In genomic region chr2:76678358-76679024, GRCh38 we compare ENCODE assay signal across 1 cellular context.
TF ChIP-seq lines count a peak whose summit lies in the region.

No MANE protein-coding gene starts in this region.

TF ChIP-seq in WTC11, 78 proteins besides CTCF, POLR2A, EP300 and RAD21:
- TF ChIP-seq, protein P1, sequence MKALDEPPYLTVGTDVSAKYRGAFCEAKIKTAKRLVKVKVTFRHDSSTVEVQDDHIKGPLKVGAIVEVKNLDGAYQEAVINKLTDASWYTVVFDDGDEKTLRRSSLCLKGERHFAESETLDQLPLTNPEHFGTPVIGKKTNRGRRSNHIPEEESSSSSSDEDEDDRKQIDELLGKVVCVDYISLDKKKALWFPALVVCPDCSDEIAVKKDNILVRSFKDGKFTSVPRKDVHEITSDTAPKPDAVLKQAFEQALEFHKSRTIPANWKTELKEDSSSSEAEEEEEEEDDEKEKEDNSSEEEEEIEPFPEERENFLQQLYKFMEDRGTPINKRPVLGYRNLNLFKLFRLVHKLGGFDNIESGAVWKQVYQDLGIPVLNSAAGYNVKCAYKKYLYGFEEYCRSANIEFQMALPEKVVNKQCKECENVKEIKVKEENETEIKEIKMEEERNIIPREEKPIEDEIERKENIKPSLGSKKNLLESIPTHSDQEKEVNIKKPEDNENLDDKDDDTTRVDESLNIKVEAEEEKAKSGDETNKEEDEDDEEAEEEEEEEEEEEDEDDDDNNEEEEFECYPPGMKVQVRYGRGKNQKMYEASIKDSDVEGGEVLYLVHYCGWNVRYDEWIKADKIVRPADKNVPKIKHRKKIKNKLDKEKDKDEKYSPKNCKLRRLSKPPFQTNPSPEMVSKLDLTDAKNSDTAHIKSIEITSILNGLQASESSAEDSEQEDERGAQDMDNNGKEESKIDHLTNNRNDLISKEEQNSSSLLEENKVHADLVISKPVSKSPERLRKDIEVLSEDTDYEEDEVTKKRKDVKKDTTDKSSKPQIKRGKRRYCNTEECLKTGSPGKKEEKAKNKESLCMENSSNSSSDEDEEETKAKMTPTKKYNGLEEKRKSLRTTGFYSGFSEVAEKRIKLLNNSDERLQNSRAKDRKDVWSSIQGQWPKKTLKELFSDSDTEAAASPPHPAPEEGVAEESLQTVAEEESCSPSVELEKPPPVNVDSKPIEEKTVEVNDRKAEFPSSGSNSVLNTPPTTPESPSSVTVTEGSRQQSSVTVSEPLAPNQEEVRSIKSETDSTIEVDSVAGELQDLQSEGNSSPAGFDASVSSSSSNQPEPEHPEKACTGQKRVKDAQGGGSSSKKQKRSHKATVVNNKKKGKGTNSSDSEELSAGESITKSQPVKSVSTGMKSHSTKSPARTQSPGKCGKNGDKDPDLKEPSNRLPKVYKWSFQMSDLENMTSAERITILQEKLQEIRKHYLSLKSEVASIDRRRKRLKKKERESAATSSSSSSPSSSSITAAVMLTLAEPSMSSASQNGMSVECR (CRISPR knock-in tag; IDR thresholded peaks at IDR 0.05; ENCODE audit: borderline replicate concordance) = no peak
- TF ChIP-seq, protein P2, sequence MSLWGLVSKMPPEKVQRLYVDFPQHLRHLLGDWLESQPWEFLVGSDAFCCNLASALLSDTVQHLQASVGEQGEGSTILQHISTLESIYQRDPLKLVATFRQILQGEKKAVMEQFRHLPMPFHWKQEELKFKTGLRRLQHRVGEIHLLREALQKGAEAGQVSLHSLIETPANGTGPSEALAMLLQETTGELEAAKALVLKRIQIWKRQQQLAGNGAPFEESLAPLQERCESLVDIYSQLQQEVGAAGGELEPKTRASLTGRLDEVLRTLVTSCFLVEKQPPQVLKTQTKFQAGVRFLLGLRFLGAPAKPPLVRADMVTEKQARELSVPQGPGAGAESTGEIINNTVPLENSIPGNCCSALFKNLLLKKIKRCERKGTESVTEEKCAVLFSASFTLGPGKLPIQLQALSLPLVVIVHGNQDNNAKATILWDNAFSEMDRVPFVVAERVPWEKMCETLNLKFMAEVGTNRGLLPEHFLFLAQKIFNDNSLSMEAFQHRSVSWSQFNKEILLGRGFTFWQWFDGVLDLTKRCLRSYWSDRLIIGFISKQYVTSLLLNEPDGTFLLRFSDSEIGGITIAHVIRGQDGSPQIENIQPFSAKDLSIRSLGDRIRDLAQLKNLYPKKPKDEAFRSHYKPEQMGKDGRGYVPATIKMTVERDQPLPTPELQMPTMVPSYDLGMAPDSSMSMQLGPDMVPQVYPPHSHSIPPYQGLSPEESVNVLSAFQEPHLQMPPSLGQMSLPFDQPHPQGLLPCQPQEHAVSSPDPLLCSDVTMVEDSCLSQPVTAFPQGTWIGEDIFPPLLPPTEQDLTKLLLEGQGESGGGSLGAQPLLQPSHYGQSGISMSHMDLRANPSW (CRISPR knock-in tag; conservative IDR thresholded peaks at IDR 0.05; ENCODE audit: low read depth) = no peak
- TF ChIP-seq ZNF317 (CRISPR knock-in tag; IDR thresholded peaks at IDR 0.05; ENCODE audit: borderline replicate concordance, low read depth) = no peak
- TF ChIP-seq GABPB1 (CRISPR knock-in tag; IDR thresholded peaks at IDR 0.05) = no peak
- no peak for TF ChIP-seq GTF2I (CRISPR knock-in tag; conservative IDR thresholded peaks at IDR 0.05)
- TF ChIP-seq GRHL2 (CRISPR knock-in tag; IDR thresholded peaks at IDR 0.05; ENCODE audit: insufficient replicate concordance, severe bottlenecking) = no peak
- TF ChIP-seq CREM (CRISPR knock-in tag; IDR thresholded peaks at IDR 0.05) = no peak
- TF ChIP-seq TCF7 (CRISPR knock-in tag; IDR thresholded peaks at IDR 0.05; ENCODE audit: low read depth) = no peak
- no peak for TF ChIP-seq ZNF423 (CRISPR knock-in tag; IDR thresholded peaks at IDR 0.05)
- TF ChIP-seq RORB (CRISPR knock-in tag; IDR thresholded peaks at IDR 0.05) = no peak
- TF ChIP-seq, protein P3, sequence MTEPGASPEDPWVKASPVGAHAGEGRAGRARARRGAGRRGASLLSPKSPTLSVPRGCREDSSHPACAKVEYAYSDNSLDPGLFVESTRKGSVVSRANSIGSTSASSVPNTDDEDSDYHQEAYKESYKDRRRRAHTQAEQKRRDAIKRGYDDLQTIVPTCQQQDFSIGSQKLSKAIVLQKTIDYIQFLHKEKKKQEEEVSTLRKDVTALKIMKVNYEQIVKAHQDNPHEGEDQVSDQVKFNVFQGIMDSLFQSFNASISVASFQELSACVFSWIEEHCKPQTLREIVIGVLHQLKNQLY (CRISPR knock-in tag; IDR thresholded peaks at IDR 0.05) = no peak
- TF ChIP-seq ERG (CRISPR knock-in tag; IDR thresholded peaks at IDR 0.05) = no peak
- no peak for TF ChIP-seq ZSCAN18 (CRISPR knock-in tag; IDR thresholded peaks at IDR 0.05)
- TF ChIP-seq, protein P4, sequence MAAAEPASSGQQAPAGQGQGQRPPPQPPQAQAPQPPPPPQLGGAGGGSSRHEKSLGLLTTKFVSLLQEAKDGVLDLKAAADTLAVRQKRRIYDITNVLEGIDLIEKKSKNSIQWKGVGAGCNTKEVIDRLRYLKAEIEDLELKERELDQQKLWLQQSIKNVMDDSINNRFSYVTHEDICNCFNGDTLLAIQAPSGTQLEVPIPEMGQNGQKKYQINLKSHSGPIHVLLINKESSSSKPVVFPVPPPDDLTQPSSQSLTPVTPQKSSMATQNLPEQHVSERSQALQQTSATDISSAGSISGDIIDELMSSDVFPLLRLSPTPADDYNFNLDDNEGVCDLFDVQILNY (CRISPR knock-in tag; IDR thresholded peaks at IDR 0.05) = no peak
- TF ChIP-seq ZNF532 (CRISPR knock-in tag; IDR thresholded peaks at IDR 0.05; ENCODE audit: borderline replicate concordance) = no peak
- no peak for TF ChIP-seq FOXK1 (CRISPR knock-in tag; IDR thresholded peaks at IDR 0.05)
- TF ChIP-seq FOXJ3 (CRISPR knock-in tag; IDR thresholded peaks at IDR 0.05; ENCODE audit: borderline replicate concordance) = no peak
- no peak for TF ChIP-seq USF1 (CRISPR knock-in tag; IDR thresholded peaks at IDR 0.05)
